In genomic region chr10:923844-924523, GRCh38 we compare ENCODE assay signal across 21 cellular contexts. TPM values are rescaled to one million over a fixed set of nuclear protein-coding genes. Genes with fewer than 3 reads are reported as not detected.
A peak's percentile ranks its signal among the peaks of the same experiment; 100 is the strongest.
DNase-seq lines count a peak whose midpoint lies in the region; ATAC-seq and TF ChIP-seq lines count a peak whose summit lies in the region.
"Had no signal": no experiment of that assay in that cellular context is flagged by ENCODE, and none has a peak within 500 bp of the region (broad histone marks: within the 10 kb centered on the region; RNA-seq: fewer than 3 reads in every experiment).

No MANE protein-coding gene starts in this region.

- no peaks in the 10 kb centered on the region for H3F3A ChIP-seq in Loucy (ENCODE audit: low read depth)

- H3K4ac ChIP-seq in mesenchymal stem cell (ENCODE audit: low read depth in 1 of 2, low read length in 2 of 2) = no peak overlapping the region

- H2BK120ac ChIP-seq in mesenchymal stem cell (ENCODE audit: low read depth, low read length) = no peak overlapping the region

- no peak overlapping the region for H2BK5ac ChIP-seq in mesenchymal stem cell (ENCODE audit: low read depth, low read length, poor library complexity, severe bottlenecking)

- no peak overlapping the region for H2BK15ac ChIP-seq in mesenchymal stem cell (ENCODE audit: low read depth, poor library complexity, severe bottlenecking)

- H3K4me3 ChIP-seq in Loucy (ENCODE audit: low read length, poor library complexity, severe bottlenecking) (peak overlapping the region; percentile 24), endodermal cell (ENCODE audit: low read length) (no peak overlapping the region), mesenchymal stem cell (ENCODE audit: insufficient read depth in 1 of 2, low read depth in 1 of 2, low read length in 2 of 2) (no peak overlapping the region)
- H3K4me3 ChIP-seq: BLaER1, GM23338, uterus had no signal

- H2AK5ac ChIP-seq in mesenchymal stem cell (ENCODE audit: low read length, severe bottlenecking) = no peak overlapping the region

- H3K9me3 Mint-ChIP-seq in activated naive CD4-positive, alpha-beta T cell treated with anti-CD3 and anti-CD28 coated beads, Interleukin-2, amount 50 U/mL, for 24 hours = no peaks in the 10 kb centered on the region
- no peaks in the 10 kb centered on the region for H3K9me3 Mint-ChIP-seq in endodermal cell
- no peaks in the 10 kb centered on the region for H3K9me3 Mint-ChIP-seq in stimulated activated memory B cell treated with anti-CD40 and anti-IgM and Interleukin-4, amounts not matched to agents 10 μg/mL and 1 μg/mL and 100 μg/mL, for 72 hours
- H3K9me3 Mint-ChIP-seq: GM23338, neural crest cell had no signal

- peaks cover 96% of the 10 kb centered on the region for H4K20me1 ChIP-seq in Loucy (ENCODE audit: insufficient read depth, low read length, poor library complexity, severe bottlenecking)

- DNase-seq in activated naive CD4-positive, alpha-beta T cell treated with anti-CD3 and anti-CD28 coated beads, Interleukin-2, amount 50 U/mL, for 16 hours = no peak
- DNase-seq in endodermal cell (peak; percentile 15), mesenchymal stem cell (no peak), NCI-H2107 (lab: John Stamatoyannopoulos, UW) (no peak)
- DNase-seq: ACHN; activated CD4-positive, alpha-beta T cell treated with anti-CD3 and anti-CD28 coated beads for 4 hours; activated CD8-positive, alpha-beta memory T cell treated with anti-CD3 and anti-CD28 coated beads, Interleukin-2, amount 10 ng/mL, durations not matched to agents 7 days and 5 days; activated effector memory CD4-positive, alpha-beta T cell treated with Interleukin-2 at 50 U/mL for 16 hours; amniotic stem cell; hypothalamus; KG1; left ventricle myocardium superior; NCI-H526 treated with DMSO at 0.1 percent for 48 hours; uterus had no signal

- H3K36me3 Mint-ChIP-seq in activated naive CD4-positive, alpha-beta T cell treated with anti-CD3 and anti-CD28 coated beads, Interleukin-2, amount 50 U/mL, for 24 hours = peaks cover 1% of the 10 kb centered on the region
- H3K36me3 Mint-ChIP-seq in endodermal cell (ENCODE audit: low read depth) = peaks cover 36% of the 10 kb centered on the region
- H3K36me3 Mint-ChIP-seq in stimulated activated memory B cell treated with anti-CD40 and anti-IgM and Interleukin-4, amounts not matched to agents 10 μg/mL and 1 μg/mL and 100 μg/mL, for 72 hours = peaks cover 23% of the 10 kb centered on the region

- peak overlapping the region; percentile 55 for H3K4me2 ChIP-seq in Loucy (ENCODE audit: low read depth, low read length, poor library complexity, severe bottlenecking)
- H3K4me2 ChIP-seq in mesenchymal stem cell (ENCODE audit: low read length, poor library complexity, severe bottlenecking) = no peak overlapping the region
- H3K4me2 ChIP-seq: BLaER1, GM23338 had no signal

- H3K18ac ChIP-seq in mesenchymal stem cell (ENCODE audit: low read depth in 1 of 2, low read length in 2 of 2) = no peak overlapping the region

- TF ChIP-seq CTCF in Loucy (conservative IDR thresholded peaks at IDR 0.05; ENCODE audit: low read length) = no peak
- TF ChIP-seq CTCF in endodermal cell (conservative IDR thresholded peaks at IDR 0.05) = no peak

- no peak overlapping the region for H3K14ac ChIP-seq in mesenchymal stem cell (ENCODE audit: low read length in 2 of 2)

- H3K9me2 ChIP-seq in Loucy (replicated peaks; ENCODE audit: low read depth, low read length) = no peaks in the 10 kb centered on the region

- H3K27ac Mint-ChIP-seq in activated naive CD4-positive, alpha-beta T cell treated with anti-CD3 and anti-CD28 coated beads, Interleukin-2, amount 50 U/mL, for 24 hours = peak overlapping the region; percentile 32
- no peak overlapping the region for H3K27ac Mint-ChIP-seq in endodermal cell
- peak overlapping the region; percentile 35 for H3K27ac Mint-ChIP-seq in stimulated activated memory B cell treated with anti-CD40 and anti-IgM and Interleukin-4, amounts not matched to agents 10 μg/mL and 1 μg/mL and 100 μg/mL, for 72 hours
- H3K27ac Mint-ChIP-seq: activated CD8-positive, alpha-beta memory T cell treated with anti-CD3 and anti-CD28 coated beads, Interleukin-2, amount 10 ng/mL, durations not matched to agents 7 days and 5 days had no signal

- H3K9ac ChIP-seq in Loucy (ENCODE audit: low read depth, low read length, poor library complexity, severe bottlenecking) = no peak overlapping the region
- H3K9ac ChIP-seq in endodermal cell (ENCODE audit: extremely low read depth, low read length, poor library complexity, severe bottlenecking) = no peak overlapping the region
- no peak overlapping the region for H3K9ac ChIP-seq in mesenchymal stem cell (ENCODE audit: low read length)
- H3K9ac ChIP-seq: BLaER1 had no signal

- H3K27ac ChIP-seq in endodermal cell (ENCODE audit: low read depth, low read length) = no peak overlapping the region
- H3K27ac ChIP-seq in mesenchymal stem cell (ENCODE audit: low read length, poor library complexity, severe bottlenecking) = no peak overlapping the region
- H3K27ac ChIP-seq: BLaER1, uterus had no signal

- no peaks in the 10 kb centered on the region for H3K79me1 ChIP-seq in mesenchymal stem cell (replicated peaks; ENCODE audit: low read length, poor library complexity, severe bottlenecking)

- H3K79me2 ChIP-seq in Loucy (ENCODE audit: insufficient read depth, low read length) = peaks cover 100% of the 10 kb centered on the region

- H3K36me3 ChIP-seq in Loucy (ENCODE audit: insufficient read depth, low read length) (peaks cover 11% of the 10 kb centered on the region; the same call in 1 of the 2 replicates), endodermal cell (ENCODE audit: control insufficient read depth, insufficient read depth, low read length) (peaks cover 44% of the 10 kb centered on the region), mesenchymal stem cell (ENCODE audit: control insufficient read depth in 1 of 2, insufficient read depth in 2 of 2, low read depth in 1 of 2, low read length in 2 of 2) (peaks cover 9 to 26% of the 10 kb centered on the region in 2 experiments)
- H3K36me3 ChIP-seq: uterus had no signal

- H3K4me3 Mint-ChIP-seq in activated naive CD4-positive, alpha-beta T cell treated with anti-CD3 and anti-CD28 coated beads, Interleukin-2, amount 50 U/mL, for 24 hours = peak overlapping the region; percentile 5
- no peak overlapping the region for H3K4me3 Mint-ChIP-seq in endodermal cell
- H3K4me3 Mint-ChIP-seq in stimulated activated memory B cell treated with anti-CD40 and anti-IgM and Interleukin-4, amounts not matched to agents 10 μg/mL and 1 μg/mL and 100 μg/mL, for 72 hours = no peak overlapping the region
- H3K4me3 Mint-ChIP-seq: activated CD8-positive, alpha-beta memory T cell treated with anti-CD3 and anti-CD28 coated beads, Interleukin-2, amount 10 ng/mL, durations not matched to agents 7 days and 5 days; GM23338; neural crest cell had no signal

- H3K27me3 Mint-ChIP-seq in activated naive CD4-positive, alpha-beta T cell treated with anti-CD3 and anti-CD28 coated beads, Interleukin-2, amount 50 U/mL, for 24 hours = no peaks in the 10 kb centered on the region
- H3K27me3 Mint-ChIP-seq in endodermal cell (ENCODE audit: insufficient read depth) = no peaks in the 10 kb centered on the region
- H3K27me3 Mint-ChIP-seq in stimulated activated memory B cell treated with anti-CD40 and anti-IgM and Interleukin-4, amounts not matched to agents 10 μg/mL and 1 μg/mL and 100 μg/mL, for 72 hours = no peaks in the 10 kb centered on the region
- H3K27me3 Mint-ChIP-seq: activated CD8-positive, alpha-beta memory T cell treated with anti-CD3 and anti-CD28 coated beads, Interleukin-2, amount 10 ng/mL, durations not matched to agents 7 days and 5 days had no signal

- H4K91ac ChIP-seq in mesenchymal stem cell (ENCODE audit: low read length) = no peak overlapping the region

- H3K23ac ChIP-seq in mesenchymal stem cell (ENCODE audit: low read length in 2 of 2) = no peak overlapping the region

- H3K27me3 ChIP-seq in Loucy (ENCODE audit: insufficient read depth, low read length, poor library complexity, severe bottlenecking) = no peaks in the 10 kb centered on the region
- no peaks in the 10 kb centered on the region for H3K27me3 ChIP-seq in endodermal cell (ENCODE audit: control insufficient read depth, insufficient read depth, low read length, poor library complexity, severe bottlenecking)
- H3K27me3 ChIP-seq in mesenchymal stem cell (ENCODE audit: control insufficient read depth in 1 of 2, insufficient read depth in 1 of 2, low read length in 2 of 2) = no peaks in the 10 kb centered on the region
- H3K27me3 ChIP-seq: BLaER1, uterus had no signal

- H3K4me1 ChIP-seq in Loucy (ENCODE audit: insufficient read depth, low read length, poor library complexity, severe bottlenecking) (peaks cover 52% of the 10 kb centered on the region), endodermal cell (ENCODE audit: control insufficient read depth, insufficient read depth, low read length) (no peaks in the 10 kb centered on the region), mesenchymal stem cell (ENCODE audit: control insufficient read depth, insufficient read depth, low read depth, low read length) (peaks cover 19% of the 10 kb centered on the region)

- WGBS in endodermal cell (ENCODE audit: insufficient coverage in 1 of 2, insufficient read length in 1 of 2), 2 experiments = 90 to 96% methylated on average over 3 to 7 of the region's 8 CpGs
- WGBS in mesenchymal stem cell = 96% methylated on average over 7 of the region's 8 CpGs

- peaks cover 71% of the 10 kb centered on the region for H3K4me1 Mint-ChIP-seq in activated naive CD4-positive, alpha-beta T cell treated with anti-CD3 and anti-CD28 coated beads, Interleukin-2, amount 50 U/mL, for 24 hours
- H3K4me1 Mint-ChIP-seq in endodermal cell = peaks cover 32% of the 10 kb centered on the region
- H3K4me1 Mint-ChIP-seq in stimulated activated memory B cell treated with anti-CD40 and anti-IgM and Interleukin-4, amounts not matched to agents 10 μg/mL and 1 μg/mL and 100 μg/mL, for 72 hours = peaks cover 49% of the 10 kb centered on the region

- no peak overlapping the region for H4K8ac ChIP-seq in mesenchymal stem cell (ENCODE audit: low read length)

- no peak overlapping the region for H2AFZ ChIP-seq in Loucy (ENCODE audit: low read length)
- no peak overlapping the region for H2AFZ ChIP-seq in mesenchymal stem cell (ENCODE audit: low read depth, low read length)
- H2AFZ ChIP-seq: GM23338 had no signal

- no peak overlapping the region for H2BK12ac ChIP-seq in mesenchymal stem cell (ENCODE audit: low read length in 2 of 2)

- H3K9me3 ChIP-seq in Loucy (ENCODE audit: insufficient read depth, low read depth, low read length) = no peaks in the 10 kb centered on the region
- H3K9me3 ChIP-seq in endodermal cell (ENCODE audit: control insufficient read depth, low read length) = no peaks in the 10 kb centered on the region
- no peaks in the 10 kb centered on the region for H3K9me3 ChIP-seq in mesenchymal stem cell (ENCODE audit: control insufficient read depth, low read length)
- H3K9me3 ChIP-seq: uterus had no signal

- no peak for ATAC-seq in stimulated activated memory B cell treated with anti-CD40 and anti-IgM and Interleukin-4, amounts not matched to agents 10 μg/mL and 1 μg/mL and 100 μg/mL, for 72 hours
- no peak for ATAC-seq in HG03432 (IDR thresholded peaks at IDR 0.05; ENCODE audit: unreplicated experiment)
- ATAC-seq: activated CD8-positive, alpha-beta memory T cell treated with anti-CD3 and anti-CD28 coated beads, Interleukin-2, amount 10 ng/mL, durations not matched to agents 7 days and 5 days; left ventricle myocardium superior had no signal

RNA-seq across cellular contexts. Expression of gene LARP4B, which starts 7.5 kb away (rescaled TPM):
- total RNA-seq in endodermal cell = 10 to 100 TPM; 94.1 to 94.3 TPM
- polyA plus RNA-seq in endodermal cell (2013, experiment 1 of 2) = 32.2 TPM
- polyA plus RNA-seq in endodermal cell (2013, experiment 2 of 2) = 27.5 TPM
- 19.0 TPM for polyA plus RNA-seq in mesenchymal stem cell (2013, experiment 1 of 2)
- polyA plus RNA-seq in mesenchymal stem cell (2013, experiment 2 of 2) = 18.3 TPM
